ENCODE assay signal across 13 cellular contexts in the genomic region with DNA sequence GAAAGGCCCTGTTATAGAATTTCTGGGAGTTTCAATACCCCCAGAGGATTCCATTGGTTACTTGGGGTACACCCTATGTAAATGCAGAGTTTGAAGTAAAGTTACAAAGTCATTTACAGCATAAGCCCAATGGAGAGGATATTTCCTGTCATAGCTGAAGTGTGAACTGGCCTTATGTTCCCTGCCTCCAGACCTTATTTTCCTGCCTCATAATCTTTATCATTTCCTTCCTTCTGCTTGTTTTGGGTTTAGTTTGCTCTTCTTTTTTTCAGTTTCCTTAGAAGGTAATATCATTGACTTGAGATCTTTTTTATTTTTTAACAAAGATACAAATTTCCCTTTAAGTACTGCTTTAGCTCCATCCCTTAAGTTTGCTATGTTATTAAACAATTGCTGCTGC.
"Had no signal": no experiment of that assay in that cellular context is flagged by ENCODE, and none has a peak within 500 bp of the region (broad histone marks: within the 10 kb centered on the region; RNA-seq: fewer than 3 reads in every experiment).

No MANE protein-coding gene starts in this region.

- H3K4me3 ChIP-seq: esophagus squamous epithelium, right lobe of liver, upper lobe of left lung had no signal

- H3K36me3 Mint-ChIP-seq: activated naive CD4-positive, alpha-beta T cell treated with anti-CD3 and anti-CD28 coated beads, Interleukin-2, amount 10 ng/mL, durations not matched to agents 7 days and 5 days had no signal

- H3K27ac ChIP-seq: esophagus squamous epithelium, right lobe of liver, upper lobe of left lung had no signal

- H3K36me3 ChIP-seq: esophagus squamous epithelium, right lobe of liver, upper lobe of left lung had no signal

- H3K27me3 Mint-ChIP-seq: activated naive CD4-positive, alpha-beta T cell treated with anti-CD3 and anti-CD28 coated beads, Interleukin-2, amount 10 ng/mL, durations not matched to agents 7 days and 5 days; stimulated activated naive CD8-positive, alpha-beta T cell treated with anti-CD3 and anti-CD28 coated beads, Interleukin-15, amount 100 ng/mL, for 72 hours had no signal

- H3K9me3 Mint-ChIP-seq: activated naive CD4-positive, alpha-beta T cell treated with anti-CD3 and anti-CD28 coated beads, Interleukin-2, amount 10 ng/mL, durations not matched to agents 7 days and 5 days; activated T-helper 2 cell treated with anti-CD3 and anti-CD28 coated beads, Interferon-gamma antibody, Interleukin-2, Interleukin-4, amounts not matched to agents 10 μg/mL and 5 μg/mL and 100 μg/mL, durations not matched to agents 14 hours and 24 hours and 36 hours; stimulated activated naive CD8-positive, alpha-beta T cell treated with anti-CD3 and anti-CD28 coated beads, Interleukin-15, amount 100 ng/mL, for 72 hours; T-helper 2 cell treated with Interferon-gamma antibody and Interleukin-4, amounts not matched to agents 5 μg/mL and 100 μg/mL, for 36 hours had no signal

- H3K27me3 ChIP-seq: esophagus squamous epithelium, right lobe of liver, upper lobe of left lung had no signal

- H3K4me1 Mint-ChIP-seq: activated naive CD4-positive, alpha-beta T cell treated with anti-CD3 and anti-CD28 coated beads, Interleukin-2, amount 10 ng/mL, durations not matched to agents 7 days and 5 days; stimulated activated naive CD8-positive, alpha-beta T cell treated with anti-CD3 and anti-CD28 coated beads, Interleukin-15, amount 100 ng/mL, for 72 hours had no signal

- H3K9me3 ChIP-seq: esophagus squamous epithelium, right lobe of liver, upper lobe of left lung had no signal

- DNase-seq: activated CD4-positive, alpha-beta T cell treated with anti-CD3 and anti-CD28 coated beads, Interleukin-2, amount 50 U/mL, for 4 hours; activated CD4-positive, CD25-positive, alpha-beta regulatory T cell treated with anti-CD3 and anti-CD28 coated beads, Interleukin-2, amount 50 U/mL, for 72 hours; activated naive CD4-positive, alpha-beta T cell treated with anti-CD3 and anti-CD28 coated beads, Interleukin-2, amount 10 ng/mL, durations not matched to agents 7 days and 5 days; activated T-cell treated with anti-CD3 and anti-CD28 coated beads for 4 hours; esophagus squamous epithelium; mesendoderm; nephron progenitor cell; right lobe of liver; stimulated activated naive CD8-positive, alpha-beta T cell treated with anti-CD3 and anti-CD28 coated beads, Interleukin-15, amount 100 ng/mL, for 72 hours; SW 1271; upper lobe of left lung had no signal

- ATAC-seq: right lobe of liver; stimulated activated naive CD8-positive, alpha-beta T cell treated with anti-CD3 and anti-CD28 coated beads, Interleukin-15, amount 100 ng/mL, for 72 hours had no signal

- H3K4me1 ChIP-seq: esophagus squamous epithelium, right lobe of liver, upper lobe of left lung had no signal

- H3K27ac Mint-ChIP-seq: activated naive CD4-positive, alpha-beta T cell treated with anti-CD3 and anti-CD28 coated beads, Interleukin-2, amount 10 ng/mL, durations not matched to agents 7 days and 5 days; activated T-helper 2 cell treated with anti-CD3 and anti-CD28 coated beads, Interferon-gamma antibody, Interleukin-2, Interleukin-4, amounts not matched to agents 10 μg/mL and 5 μg/mL and 100 μg/mL, durations not matched to agents 14 hours and 24 hours and 36 hours; nephron progenitor cell; stimulated activated naive CD8-positive, alpha-beta T cell treated with anti-CD3 and anti-CD28 coated beads, Interleukin-15, amount 100 ng/mL, for 72 hours; T-helper 2 cell treated with Interferon-gamma antibody and Interleukin-4, amounts not matched to agents 5 μg/mL and 100 μg/mL, for 36 hours had no signal

- H3K4me3 Mint-ChIP-seq: activated naive CD4-positive, alpha-beta T cell treated with anti-CD3 and anti-CD28 coated beads, Interleukin-2, amount 10 ng/mL, durations not matched to agents 7 days and 5 days; nephron progenitor cell; stimulated activated naive CD8-positive, alpha-beta T cell treated with anti-CD3 and anti-CD28 coated beads, Interleukin-15, amount 100 ng/mL, for 72 hours; T-helper 2 cell treated with Interferon-gamma antibody and Interleukin-4, amounts not matched to agents 5 μg/mL and 100 μg/mL, for 36 hours had no signal
